In genomic region chr5:41371741-41372140, GRCh38 we compare ENCODE assay signal across 20 cellular contexts.
A peak's percentile ranks its signal among the peaks of the same experiment; 100 is the strongest.
DNase-seq lines count a peak whose midpoint lies in the region; FAIRE-seq and TF ChIP-seq lines count a peak whose summit lies in the region.
"Had no signal": no experiment of that assay in that cellular context is flagged by ENCODE, and none has a peak within 500 bp of the region (broad histone marks: within the 10 kb centered on the region; RNA-seq: fewer than 3 reads in every experiment).

No MANE protein-coding gene starts in this region.

- H3K36me3 ChIP-seq in cardiac muscle cell (no peaks in the 10 kb centered on the region), right atrium auricular region (no peaks in the 10 kb centered on the region), trophoblast cell (ENCODE audit: control insufficient read depth in 1 of 2, insufficient read depth in 2 of 2, low read length in 2 of 2) (no peaks in the 10 kb centered on the region)
- H3K36me3 ChIP-seq: heart left ventricle, neural progenitor cell had no signal

- H3K27ac ChIP-seq in cardiac muscle cell = peak overlapping the region; percentile 91
- no peak overlapping the region for H3K27ac ChIP-seq in right atrium auricular region
- no peak overlapping the region for H3K27ac ChIP-seq in epithelial cell of prostate
- no peak overlapping the region for H3K27ac ChIP-seq in trophoblast cell (ENCODE audit: low read depth, low read length)
- H3K27ac ChIP-seq: neural progenitor cell had no signal

- no peak overlapping the region for H3K14ac ChIP-seq in trophoblast cell (ENCODE audit: low read length)

- no peak overlapping the region for H3K4me3 ChIP-seq in cardiac muscle cell
- no peak overlapping the region for H3K4me3 ChIP-seq in right atrium auricular region
- no peak overlapping the region for H3K4me3 ChIP-seq in trophoblast cell (ENCODE audit: low read depth, low read length)
- H3K4me3 ChIP-seq: heart left ventricle, neural progenitor cell had no signal

- H4K12ac ChIP-seq in trophoblast cell (ENCODE audit: low read depth, low read length) = no peak overlapping the region

- H3K27me3 ChIP-seq in cardiac muscle cell (no peaks in the 10 kb centered on the region), right atrium auricular region (no peaks in the 10 kb centered on the region), trophoblast cell (ENCODE audit: insufficient read depth, low read length) (no peaks in the 10 kb centered on the region)
- H3K27me3 ChIP-seq: heart left ventricle, neural progenitor cell had no signal

- peaks cover 36% of the 10 kb centered on the region for H3K4me1 ChIP-seq in cardiac muscle cell (ENCODE audit: low read depth)
- H3K4me1 ChIP-seq in right atrium auricular region = peaks cover 0 to 14% of the 10 kb centered on the region in 2 donors
- no peaks in the 10 kb centered on the region for H3K4me1 ChIP-seq in trophoblast cell (ENCODE audit: control insufficient read depth in 1 of 2, insufficient read depth in 2 of 2, low read length in 2 of 2)
- H3K4me1 ChIP-seq: neural progenitor cell had no signal

- H3K4ac ChIP-seq in trophoblast cell (ENCODE audit: low read depth, low read length) = no peak overlapping the region

- no peak overlapping the region for H3K4me2 ChIP-seq in trophoblast cell (ENCODE audit: low read length)
- H3K4me2 ChIP-seq: neural progenitor cell had no signal

- DNase-seq in cardiac muscle cell (ENCODE audit: low read depth in 1 of 2, low spot score in 1 of 2) (peak in 1 of 2 donors; percentile 57), right atrium auricular region (ENCODE audit: low spot score) (no peak), RCC 7860 (ENCODE audit: low spot score) (peak; percentile 88), epithelial cell of prostate (ENCODE audit: low read depth, low spot score) (peak; percentile 18), trophoblast cell (peak; percentile 85 to 96), activated gamma-delta T cell (lab: John Stamatoyannopoulos, UW) (no peak), cerebellar cortex (ENCODE audit: low spot score) (no peak), NCI-H2081 treated with DMSO at 0.1 percent for 48 hours (lab: John Stamatoyannopoulos, UW) (no peak)
- DNase-seq: 8988T; activated CD4-positive, alpha-beta T cell treated with anti-CD3 and anti-CD28 coated beads, Interleukin-2, amount 10 ng/mL, durations not matched to agents 24 days and 14 days; CD8-positive, alpha-beta memory T cell; cerebellar nuclear complex; heart left ventricle; NCI-H1092; NCI-H2107; NCI-H526 treated with DMSO at 0.1 percent for 48 hours; stimulated activated naive CD8-positive, alpha-beta T cell treated with anti-CD3 and anti-CD28 coated beads, Interleukin-15, amount 100 ng/mL, for 72 hours had no signal

- H3K9me3 ChIP-seq in cardiac muscle cell (ENCODE audit: low read depth) (no peaks in the 10 kb centered on the region), right atrium auricular region (no peaks in the 10 kb centered on the region), trophoblast cell (ENCODE audit: insufficient read depth, low read depth, low read length) (no peaks in the 10 kb centered on the region)
- H3K9me3 ChIP-seq: heart left ventricle had no signal

- H4K91ac ChIP-seq in trophoblast cell (ENCODE audit: low read depth, low read length) = no peak overlapping the region

- H2BK120ac ChIP-seq in trophoblast cell (ENCODE audit: insufficient read depth, low read length, poor library complexity) = no peak overlapping the region

- no peaks in the 10 kb centered on the region for H3K79me1 ChIP-seq in trophoblast cell (ENCODE audit: low read length)

- H3K9ac ChIP-seq in trophoblast cell (ENCODE audit: low read length) = no peak overlapping the region
- H3K9ac ChIP-seq: neural progenitor cell had no signal

- H3K79me2 ChIP-seq in trophoblast cell (ENCODE audit: control insufficient read depth, insufficient read depth, low read length, poor library complexity) = no peaks in the 10 kb centered on the region

- H2BK5ac ChIP-seq in trophoblast cell (ENCODE audit: low read depth, low read length, poor library complexity) = no peak overlapping the region

- no peak overlapping the region for H3K18ac ChIP-seq in trophoblast cell (ENCODE audit: low read length)

- H4K8ac ChIP-seq in trophoblast cell (ENCODE audit: low read depth, low read length) = no peak overlapping the region

- peak; percentile 72 for FAIRE-seq in RCC 7860 (lab: Jason Lieb, UNC)
- FAIRE-seq: GM12892, keratinocyte had no signal

- WGBS in trophoblast cell (ENCODE audit: extremely low coverage, insufficient coverage, insufficient read length) = no CpG with 5 or more reads among the region's 2 CpGs

- no peak overlapping the region for H2AK5ac ChIP-seq in trophoblast cell (ENCODE audit: low read length)

- no peak overlapping the region for H2AFZ ChIP-seq in trophoblast cell (ENCODE audit: insufficient read depth, low read length, poor library complexity)
- H2AFZ ChIP-seq: neural progenitor cell had no signal

- no peak overlapping the region for H3K23ac ChIP-seq in trophoblast cell (ENCODE audit: low read length)

- TF ChIP-seq CTCF in cardiac muscle cell (IDR thresholded peaks at IDR 0.05; ENCODE audit: low read depth, low read length) = no peak
- no peak for TF ChIP-seq CTCF in right atrium auricular region (IDR thresholded peaks at IDR 0.05)

- no peak overlapping the region for H2BK12ac ChIP-seq in trophoblast cell (ENCODE audit: low read length)

Comparison
In these comparisons a context has a peak if more than half of its experiments do, and no peak if none do; other contexts are left out.
1. DNase-seq: peak in RCC 7860 (single experiment), epithelial cell of prostate (single experiment) and trophoblast cell (2 of 2); none in right atrium auricular region (single experiment), activated gamma-delta T cell (single experiment), cerebellar cortex (single experiment) and NCI-H2081 treated with DMSO at 0.1 percent for 48 hours (single experiment).